In genomic region chr3:188421836-188422540, GRCh38 we compare ENCODE assay signal across 8 cellular contexts.
A peak's percentile ranks its signal among the peaks of the same experiment; 100 is the strongest.
DNase-seq lines count a peak whose midpoint lies in the region; ATAC-seq and TF ChIP-seq lines count a peak whose summit lies in the region.

No MANE protein-coding gene starts in this region.

- H3K27me3 ChIP-seq in brain microvascular endothelial cell (replicated peaks) = no peaks in the 10 kb centered on the region

- ATAC-seq in stimulated activated naive CD8-positive, alpha-beta T cell treated with anti-CD3 and anti-CD28 coated beads, Interleukin-15, Interleukin-2, amounts not matched to agents 100 U/mL and 50 U/mL, for 24 hours = peak; percentile 63
- no peak for ATAC-seq in stimulated activated naive CD8-positive, alpha-beta T cell treated with anti-CD3 and anti-CD28 coated beads, Interleukin-15, amount 100 ng/mL, for 72 hours
- ATAC-seq in HG03342 (IDR thresholded peaks at IDR 0.05; ENCODE audit: unreplicated experiment) = peak; percentile 99
- ATAC-seq in activated T-cell treated with anti-CD3 and anti-CD28 coated beads, Interleukin-2, amount 50 U/mL, for 4 hours = no peak

- no peaks in the 10 kb centered on the region for H3K36me3 ChIP-seq in brain microvascular endothelial cell (replicated peaks)

- H3K27ac Mint-ChIP-seq in stimulated activated naive CD8-positive, alpha-beta T cell treated with anti-CD3 and anti-CD28 coated beads, Interleukin-15, amount 100 ng/mL, for 72 hours = no peak overlapping the region
- peak overlapping the region; percentile 27 for H3K27ac Mint-ChIP-seq in stimulated activated naive CD8-positive, alpha-beta T cell treated with anti-CD3 and anti-CD28 coated beads, Interleukin-15, Interleukin-2, amounts not matched to agents 100 ng/mL and 50 ng/mL, for 24 hours

- peaks cover 24 to 31% of the 10 kb centered on the region in 2 donors for H3K9me3 Mint-ChIP-seq in stimulated activated naive CD8-positive, alpha-beta T cell treated with anti-CD3 and anti-CD28 coated beads, Interleukin-15, amount 100 ng/mL, for 72 hours
- H3K9me3 Mint-ChIP-seq in stimulated activated naive CD8-positive, alpha-beta T cell treated with anti-CD3 and anti-CD28 coated beads, Interleukin-15, Interleukin-2, amounts not matched to agents 100 ng/mL and 50 ng/mL, for 24 hours = peaks cover 18% of the 10 kb centered on the region
- peaks cover 14% of the 10 kb centered on the region for H3K9me3 Mint-ChIP-seq in activated T-cell treated with anti-CD3 and anti-CD28 coated beads, Interleukin-2, amount 50 U/mL, for 4 hours

- H3K4me1 Mint-ChIP-seq in stimulated activated naive CD8-positive, alpha-beta T cell treated with anti-CD3 and anti-CD28 coated beads, Interleukin-15, amount 100 ng/mL, for 72 hours = peaks cover 10% of the 10 kb centered on the region
- peaks cover 55% of the 10 kb centered on the region for H3K4me1 Mint-ChIP-seq in stimulated activated naive CD8-positive, alpha-beta T cell treated with anti-CD3 and anti-CD28 coated beads, Interleukin-15, Interleukin-2, amounts not matched to agents 100 ng/mL and 50 ng/mL, for 24 hours (ENCODE audit: low read depth)
- peaks cover 25% of the 10 kb centered on the region for H3K4me1 Mint-ChIP-seq in activated T-cell treated with anti-CD3 and anti-CD28 coated beads, Interleukin-2, amount 50 U/mL, for 4 hours (ENCODE audit: low read depth)

- H3K4me3 ChIP-seq in brain microvascular endothelial cell (ENCODE audit: low read depth, low read length) = no peak overlapping the region

- no peak for TF ChIP-seq CTCF in brain microvascular endothelial cell (IDR thresholded peaks at IDR 0.05; ENCODE audit: low read depth, low read length, missing control alignments)

- H3K27ac ChIP-seq in brain microvascular endothelial cell = peak overlapping the region; percentile 56

- in situ Hi-C loops in brain microvascular endothelial cell (cut with HindIII; ENCODE audit: low pct_ligation_motif_present, low sequenced_read_pairs) = no loop called here

- peaks cover 38% of the 10 kb centered on the region for H3K36me3 Mint-ChIP-seq in stimulated activated naive CD8-positive, alpha-beta T cell treated with anti-CD3 and anti-CD28 coated beads, Interleukin-15, Interleukin-2, amounts not matched to agents 100 ng/mL and 50 ng/mL, for 24 hours (ENCODE audit: low read depth)
- H3K36me3 Mint-ChIP-seq in activated T-cell treated with anti-CD3 and anti-CD28 coated beads, Interleukin-2, amount 50 U/mL, for 4 hours (ENCODE audit: insufficient read depth) = peaks cover 27% of the 10 kb centered on the region

- no peak overlapping the region for H3K4me3 Mint-ChIP-seq in stimulated activated naive CD8-positive, alpha-beta T cell treated with anti-CD3 and anti-CD28 coated beads, Interleukin-15, amount 100 ng/mL, for 72 hours
- H3K4me3 Mint-ChIP-seq in stimulated activated naive CD8-positive, alpha-beta T cell treated with anti-CD3 and anti-CD28 coated beads, Interleukin-15, Interleukin-2, amounts not matched to agents 100 ng/mL and 50 ng/mL, for 24 hours = no peak overlapping the region
- no peak overlapping the region for H3K4me3 Mint-ChIP-seq in activated T-cell treated with anti-CD3 and anti-CD28 coated beads, Interleukin-2, amount 50 U/mL, for 4 hours

- DNase-seq in stimulated activated naive CD8-positive, alpha-beta T cell treated with anti-CD3 and anti-CD28 coated beads, Interleukin-15, Interleukin-2, amounts not matched to agents 100 U/mL and 50 U/mL, for 24 hours = no peak
- no peak for DNase-seq in stimulated activated naive CD8-positive, alpha-beta T cell treated with anti-CD3 and anti-CD28 coated beads, Interleukin-15, amount 100 ng/mL, for 72 hours
- DNase-seq in brain microvascular endothelial cell (no peak), ureter (ENCODE audit: low spot score) (no peak)
- no peak for DNase-seq in activated T-cell treated with anti-CD3 and anti-CD28 coated beads, Interleukin-2, amount 50 U/mL, for 4 hours
- DNase-seq in activated naive CD4-positive, alpha-beta T cell treated with anti-CD3 and anti-CD28 coated beads, Interleukin-2, amount 50 U/mL, for 16 hours = no peak

- no peaks in the 10 kb centered on the region for H3K27me3 Mint-ChIP-seq in stimulated activated naive CD8-positive, alpha-beta T cell treated with anti-CD3 and anti-CD28 coated beads, Interleukin-15, amount 100 ng/mL, for 72 hours
- H3K27me3 Mint-ChIP-seq in stimulated activated naive CD8-positive, alpha-beta T cell treated with anti-CD3 and anti-CD28 coated beads, Interleukin-15, Interleukin-2, amounts not matched to agents 100 ng/mL and 50 ng/mL, for 24 hours = no peaks in the 10 kb centered on the region
- H3K27me3 Mint-ChIP-seq in activated T-cell treated with anti-CD3 and anti-CD28 coated beads, Interleukin-2, amount 50 U/mL, for 4 hours (ENCODE audit: low read depth) = no peaks in the 10 kb centered on the region

Comparison
In these comparisons a context has a peak if more than half of its experiments do, and no peak if none do; other contexts are left out.
1. ATAC-seq: peak in stimulated activated naive CD8-positive, alpha-beta T cell treated with anti-CD3 and anti-CD28 coated beads, Interleukin-15, Interleukin-2, amounts not matched to agents 100 U/mL and 50 U/mL, for 24 hours (single experiment) and HG03342 (single experiment); none in stimulated activated naive CD8-positive, alpha-beta T cell treated with anti-CD3 and anti-CD28 coated beads, Interleukin-15, amount 100 ng/mL, for 72 hours (single experiment) and activated T-cell treated with anti-CD3 and anti-CD28 coated beads, Interleukin-2, amount 50 U/mL, for 4 hours (0 of 2).